ENCODE assay signal across 12 cellular contexts in genomic region chr4:106522839-106523238, GRCh38.
DNase-seq lines count a peak whose midpoint lies in the region; ATAC-seq and TF ChIP-seq lines count a peak whose summit lies in the region.
"Had no signal": no experiment of that assay in that cellular context is flagged by ENCODE, and none has a peak within 500 bp of the region (broad histone marks: within the 10 kb centered on the region; RNA-seq: fewer than 3 reads in every experiment).

No MANE protein-coding gene starts in this region.

- H3K4me3 ChIP-seq in HFF-Myc (replicated peaks; ENCODE audit: low read depth, low read length) (no peak overlapping the region), fibroblast of the aortic adventitia (ENCODE audit: low read depth, low read length) (no peak overlapping the region), neuronal stem cell (ENCODE audit: low read length in 2 of 2) (no peak overlapping the region)

- no peak overlapping the region for H2AFZ ChIP-seq in neuronal stem cell (ENCODE audit: low read length)

- no peaks in the 10 kb centered on the region for H3K4me1 ChIP-seq in neuronal stem cell (ENCODE audit: control insufficient read depth in 2 of 2, insufficient read depth in 1 of 2, low read depth in 1 of 2, low read length in 2 of 2)

- no peaks in the 10 kb centered on the region for H3K9me3 ChIP-seq in neuronal stem cell (replicated peaks in 1 of 2; ENCODE audit: control insufficient read depth in 2 of 2, insufficient read depth in 1 of 2, low read depth in 1 of 2, low read length in 2 of 2)

- ATAC-seq in HG03469 (IDR thresholded peaks at IDR 0.05; ENCODE audit: unreplicated experiment) (no peak), GM18870 (IDR thresholded peaks at IDR 0.05; ENCODE audit: unreplicated experiment) (no peak)
- ATAC-seq: stimulated activated memory B cell treated with anti-CD40 and anti-IgM and Interleukin-4, amounts not matched to agents 10 μg/mL and 1 μg/mL and 100 μg/mL, for 72 hours had no signal

- peak; percentile 28 for TF ChIP-seq CTCF in HFF-Myc (IDR thresholded peaks at IDR 0.05; ENCODE audit: low read depth, low read length, missing control alignments)
- TF ChIP-seq CTCF in fibroblast of the aortic adventitia (IDR thresholded peaks at IDR 0.05; ENCODE audit: insufficient read depth, low read length) = peak; percentile 2

- no peak overlapping the region for H2BK15ac ChIP-seq in neuronal stem cell (ENCODE audit: low read length)

- no CpG with 5 or more reads among the region's 8 CpGs for WGBS in neuronal stem cell (ENCODE audit: extremely low coverage in 2 of 2, insufficient read length in 2 of 2, insufficient replicate concordance in 1 of 2), 2 donors

- no peak overlapping the region for H4K8ac ChIP-seq in neuronal stem cell (ENCODE audit: low read depth, low read length)

- H3K9ac ChIP-seq in neuronal stem cell (ENCODE audit: low read depth, low read length, poor library complexity) = no peak overlapping the region

- H2BK120ac ChIP-seq in neuronal stem cell (ENCODE audit: low read depth, low read length) = no peak overlapping the region

- peak; percentile 10 for DNase-seq in AG08395 (ENCODE audit: low spot score)
- DNase-seq in HFF-Myc (ENCODE audit: extremely low read depth, low read depth) = no peak
- peak; percentile 1 for DNase-seq in SK-N-DZ (ENCODE audit: low spot score)
- DNase-seq in fibroblast of the aortic adventitia (ENCODE audit: low read depth) = no peak
- DNase-seq in neuronal stem cell (ENCODE audit: low spot score) = no peak
- DNase-seq in NCI-H2081 treated with DMSO at 0.1 percent for 48 hours (lab: John Stamatoyannopoulos, UW) = no peak
- DNase-seq: activated CD4-positive, alpha-beta T cell treated with anti-CD3 and anti-CD28 coated beads, Interleukin-2, amount 10 ng/mL, durations not matched to agents 24 days and 14 days; erythroblast; NCI-H69 had no signal

- no peak overlapping the region for H3K4me2 ChIP-seq in neuronal stem cell (ENCODE audit: insufficient read depth, low read length, poor library complexity, severe bottlenecking)

- no peak overlapping the region for H3K18ac ChIP-seq in neuronal stem cell (ENCODE audit: low read length)

- H3K23ac ChIP-seq in neuronal stem cell (ENCODE audit: low read depth, low read length, poor library complexity) = no peak overlapping the region

- no peak overlapping the region for H3K4ac ChIP-seq in neuronal stem cell (ENCODE audit: low read length)

- H2BK12ac ChIP-seq in neuronal stem cell (ENCODE audit: low read length) = no peak overlapping the region

- no peaks in the 10 kb centered on the region for H3K79me1 ChIP-seq in neuronal stem cell (ENCODE audit: low read depth, low read length)

- H3K14ac ChIP-seq in neuronal stem cell (ENCODE audit: low read length) = no peak overlapping the region

- no peak overlapping the region for H4K91ac ChIP-seq in neuronal stem cell (ENCODE audit: low read depth, low read length, poor library complexity)

- H3K27me3 ChIP-seq in neuronal stem cell (ENCODE audit: control insufficient read depth in 3 of 3, insufficient read depth in 3 of 3, low read depth in 1 of 3, low read length in 3 of 3) = no peaks in the 10 kb centered on the region

- no peak overlapping the region for H3K27ac ChIP-seq in neuronal stem cell (replicated peaks; ENCODE audit: low read length)

- no peaks in the 10 kb centered on the region for H3K36me3 ChIP-seq in neuronal stem cell (replicated peaks in 1 of 2; ENCODE audit: control insufficient read depth in 2 of 2, insufficient read depth in 2 of 2, low read length in 2 of 2)

- H2AK5ac ChIP-seq in neuronal stem cell (ENCODE audit: low read depth, low read length) = no peak overlapping the region

- no peak overlapping the region for H2BK5ac ChIP-seq in neuronal stem cell (ENCODE audit: low read length)

Comparison
In these comparisons a context has a peak if more than half of its experiments do, and no peak if none do; other contexts are left out.
1. DNase-seq: peak in AG08395 (single experiment) and SK-N-DZ (single experiment); none in HFF-Myc (single experiment), fibroblast of the aortic adventitia (single experiment), neuronal stem cell (single experiment) and NCI-H2081 treated with DMSO at 0.1 percent for 48 hours (single experiment).